Comparison of ENCODE assay signal across 16 cellular contexts in genomic region chr1:149942885-149943284, GRCh38. TPM values are rescaled to one million over a fixed set of nuclear protein-coding genes. Genes with fewer than 3 reads are reported as not detected.
A peak's percentile ranks its signal among the peaks of the same experiment; 100 is the strongest.
DNase-seq lines count a peak whose midpoint lies in the region; FAIRE-seq and TF ChIP-seq lines count a peak whose summit lies in the region.
"Had no signal": no experiment of that assay in that cellular context is flagged by ENCODE, and none has a peak within 500 bp of the region (broad histone marks: within the 10 kb centered on the region; RNA-seq: fewer than 3 reads in every experiment).

No MANE protein-coding gene starts in this region.

- H3K9me3 ChIP-seq in CD4-positive, alpha-beta memory T cell (ENCODE audit: control insufficient read depth in 1 of 2, low read length in 2 of 2), result no peaks in the 10 kb centered on the region
- H3K9me3 ChIP-seq in KOPT-K1 (ENCODE audit: insufficient read depth, low read length, poor library complexity, severe bottlenecking) (no peaks in the 10 kb centered on the region), breast epithelium (no peaks in the 10 kb centered on the region), mucosa of rectum (ENCODE audit: control insufficient read depth in 2 of 2, low read length in 2 of 2) (no peaks in the 10 kb centered on the region)

- no peak overlapping the region for H3K27ac ChIP-seq in CD4-positive, alpha-beta memory T cell (ENCODE audit: low read depth, low read length)
- H3K27ac ChIP-seq in KOPT-K1 (ENCODE audit: low read depth, low read length, poor library complexity, severe bottlenecking) (peak overlapping the region; percentile 58), breast epithelium (peak overlapping the region; percentile 7 to 13), mucosa of rectum (ENCODE audit: low read depth in 2 of 2, low read length in 2 of 2) (peak overlapping the region; percentile 53 to 60)

- no TSS peak for BruUV-seq in Calu3 (replicated peaks; lab: Mats Ljungman, UMichigan)

- no peaks in the 10 kb centered on the region for H3K9me3 Mint-ChIP-seq in CD4-positive, alpha-beta memory T cell
- H3K9me3 Mint-ChIP-seq in Calu3 (ENCODE audit: low read depth, unreplicated experiment), result no peaks in the 10 kb centered on the region
- H3K9me3 Mint-ChIP-seq: T-helper 1 cell treated with Interleukin-12 subunit alpha and Interleukin-12 subunit beta and Interleukin-4 antibody, amounts not matched to agents 30 μg/mL and 1 μg/mL, for 36 hours had no signal

- H3K4me3 Mint-ChIP-seq in CD4-positive, alpha-beta memory T cell, result no peak overlapping the region
- H3K4me3 Mint-ChIP-seq in Calu3 (ENCODE audit: low read depth, unreplicated experiment), result no peak overlapping the region
- H3K4me3 Mint-ChIP-seq: activated CD4-positive, alpha-beta T cell treated with anti-CD3 and anti-CD28 coated beads for 36 hours; T-helper 1 cell treated with Interleukin-12 subunit alpha and Interleukin-12 subunit beta and Interleukin-4 antibody, amounts not matched to agents 30 μg/mL and 1 μg/mL, for 36 hours had no signal

- peaks cover 24 to 27% of the 10 kb centered on the region in 2 donors for H3K36me3 Mint-ChIP-seq in CD4-positive, alpha-beta memory T cell
- H3K36me3 Mint-ChIP-seq in Calu3 (ENCODE audit: insufficient read depth, unreplicated experiment), result peaks cover 41% of the 10 kb centered on the region

- no peaks in the 10 kb centered on the region for H3K36me3 ChIP-seq in CD4-positive, alpha-beta memory T cell (ENCODE audit: insufficient read depth, low read length)
- H3K36me3 ChIP-seq in KOPT-K1 (ENCODE audit: insufficient read depth, low read length) (peaks cover 8% of the 10 kb centered on the region; the same call in 1 of the 2 replicates), breast epithelium (no peaks in the 10 kb centered on the region), mucosa of rectum (ENCODE audit: control insufficient read depth in 2 of 2, insufficient read depth in 2 of 2, low read length in 2 of 2) (peaks cover 23 to 26% of the 10 kb centered on the region in 2 donors)

- H3K27me3 Mint-ChIP-seq in CD4-positive, alpha-beta memory T cell, result no peaks in the 10 kb centered on the region
- no peaks in the 10 kb centered on the region for H3K27me3 Mint-ChIP-seq in Calu3 (ENCODE audit: unreplicated experiment)
- H3K27me3 Mint-ChIP-seq: activated CD4-positive, alpha-beta T cell treated with anti-CD3 and anti-CD28 coated beads for 36 hours had no signal

- intact Hi-C loops in CD4-positive, alpha-beta memory T cell (cut with micrococcal nuclease), result no loop called here
- intact Hi-C loops in breast epithelium (cut with DNase I; ENCODE audit: low total_unique reads) (no loop called here), Calu3 (cut with micrococcal nuclease; ENCODE audit: unreplicated experiment) (no loop called here)

- DNase-seq in CD4-positive, alpha-beta memory T cell, result no peak
- no peak for DNase-seq in breast epithelium (ENCODE audit: low spot score in 2 of 2)
- DNase-seq in dedifferentiated amniotic fluid mesenchymal stem cell (ENCODE audit: extremely low spot score), result no peak
- DNase-seq in frontal cortex (ENCODE audit: low spot score in 2 of 2), result no peak
- no peak for DNase-seq in NCI-H1092 treated with DMSO at 0.1 percent for 48 hours (lab: John Stamatoyannopoulos, UW)
- no peak for DNase-seq in Calu3
- DNase-seq: activated CD4-positive, alpha-beta T cell treated with anti-CD3 and anti-CD28 coated beads for 36 hours; activated T-cell treated with anti-CD3 and anti-CD28 coated beads, Interleukin-2, amount 50 U/mL, for 1 hour; KBM-7; NCI-H1105 treated with DMSO at 0.1 percent for 48 hours; NCI-H2171; stimulated activated naive CD4-positive, alpha-beta T cell had no signal

- POLR2A ChIA-PET in CD4-positive, alpha-beta memory T cell (lab: Charles Lee; ENCODE audit: partially characterized antibody), result interaction anchor here (1.2 kb wide), 1 partner anchor 19 kb away, joined by 3 read pairs; no protein-coding TSS in a partner anchor

- CTCF ChIA-PET in CD4-positive, alpha-beta memory T cell (lab: Charles Lee; ENCODE audit: partially characterized antibody), result interaction anchor here (1.0 kb wide), 1 partner anchor 130 kb away, joined by 3 read pairs; no protein-coding TSS in a partner anchor
- CTCF ChIA-PET in Calu3 (lab: Charles Lee), result no interaction called here

- H3K4me3 ChIP-seq in CD4-positive, alpha-beta memory T cell (ENCODE audit: low read length in 2 of 2), result no peak overlapping the region
- H3K4me3 ChIP-seq in breast epithelium, result no peak overlapping the region
- no peak overlapping the region for H3K4me3 ChIP-seq in mucosa of rectum (ENCODE audit: low read length in 2 of 2)
- H3K4me3 ChIP-seq: coronary artery had no signal

- FAIRE-seq in frontal cortex (lab: Jason Lieb, UNC), result no peak

- no peak overlapping the region for H3K9ac ChIP-seq in mucosa of rectum (ENCODE audit: low read depth in 1 of 2, low read length in 2 of 2)

- H3K27me3 ChIP-seq in CD4-positive, alpha-beta memory T cell (ENCODE audit: insufficient read depth, low read length), result no peaks in the 10 kb centered on the region
- H3K27me3 ChIP-seq in breast epithelium (no peaks in the 10 kb centered on the region), mucosa of rectum (ENCODE audit: control insufficient read depth in 2 of 2, insufficient read depth in 2 of 2, low read length in 2 of 2) (no peaks in the 10 kb centered on the region)

- no peak for TF ChIP-seq POLR2A in breast epithelium (IDR thresholded peaks at IDR 0.05)

- H3K4me1 ChIP-seq in CD4-positive, alpha-beta memory T cell (ENCODE audit: insufficient read depth, low read length), result peaks cover 10% of the 10 kb centered on the region
- H3K4me1 ChIP-seq in breast epithelium (no peaks in the 10 kb centered on the region), mucosa of rectum (ENCODE audit: control insufficient read depth in 2 of 2, insufficient read depth in 2 of 2, low read length in 2 of 2) (peaks cover 14 to 47% of the 10 kb centered on the region in 2 donors)

- H3K27ac Mint-ChIP-seq in CD4-positive, alpha-beta memory T cell, result peak overlapping the region in 6 of 7 donors; percentile 3 to 58 (median 42)
- H3K27ac Mint-ChIP-seq in Calu3 (ENCODE audit: unreplicated experiment), result no peak overlapping the region

- H3K4me1 Mint-ChIP-seq in CD4-positive, alpha-beta memory T cell, result peaks cover 8 to 23% (median 10%) of the 10 kb centered on the region in 4 donors
- H3K4me1 Mint-ChIP-seq in Calu3 (ENCODE audit: low read depth, unreplicated experiment), result peaks cover 27% of the 10 kb centered on the region

- TF ChIP-seq CTCF in breast epithelium (IDR thresholded peaks at IDR 0.05) (no peak), Calu3 (IDR thresholded peaks at IDR 0.05; ENCODE audit: unreplicated experiment) (no peak)

RNA-seq across cellular contexts. Expression of gene MTMR11, which starts 6.2 kb away (rescaled TPM):
- total RNA-seq in CD4-positive, alpha-beta memory T cell, result 1 to 10 TPM; 1.3 to 2.1 TPM
- polyA plus RNA-seq in CD4-positive, alpha-beta memory T cell, result under 1 TPM in 1 of 2 donors, not detected in 1; 0.28 TPM
- total RNA-seq in breast epithelium, result 10 to 100 TPM in 2 of 3 donors, 1 to 10 TPM in 1; 7.4 to 13.9 (median 13.8) TPM
- 2.0 TPM for total RNA-seq in frontal cortex
- 32.3 and 35.7 TPM in 2 replicates for total RNA-seq in Calu3 (2022)

RNA-seq across cellular contexts. Expression of gene SF3B4, which starts 15.3 kb away (rescaled TPM):
- 10 to 100 TPM; 47.7 to 48.8 TPM for total RNA-seq in CD4-positive, alpha-beta memory T cell
- polyA plus RNA-seq in CD4-positive, alpha-beta memory T cell, result 100 to 1,000 TPM in 1 of 2 donors, 10 to 100 TPM in 1; 82.2 to 112 TPM
- total RNA-seq in breast epithelium (1 to 10 TPM; 6.9 to 9.7 (median 7.4) TPM), frontal cortex (7.3 TPM), Calu3 (2022) (167 and 188 TPM in 2 replicates)

RNA-seq across cellular contexts. Expression of gene SV2A, which starts 25.2 kb away (rescaled TPM):
- 1 to 10 TPM; 4.3 to 5.0 TPM for total RNA-seq in CD4-positive, alpha-beta memory T cell
- 1 to 10 TPM; 2.8 to 2.9 TPM for polyA plus RNA-seq in CD4-positive, alpha-beta memory T cell
- 1 to 10 TPM in 2 of 3 donors, under 1 TPM in 1; 0.32 to 3.6 (median 2.2) TPM for total RNA-seq in breast epithelium
- total RNA-seq in frontal cortex, result 73.0 TPM
- 0.12 and 0.32 TPM in 2 replicates for total RNA-seq in Calu3 (2022)

RNA-seq across cellular contexts. Expression of gene BOLA1, which starts 43.5 kb away (rescaled TPM):
- 10 to 100 TPM; 25.2 TPM for total RNA-seq in CD4-positive, alpha-beta memory T cell
- 10 to 100 TPM; 25.2 to 31.4 TPM for polyA plus RNA-seq in CD4-positive, alpha-beta memory T cell
- total RNA-seq in breast epithelium (10 to 100 TPM; 29.5 to 34.0 (median 33.4) TPM), frontal cortex (10.2 TPM), Calu3 (2022) (13.5 and 15.5 TPM in 2 replicates)

Comparison
In these comparisons a context has a peak if more than half of its experiments do, and no peak if none do; other contexts are left out.
1. RNA of gene SV2A, which starts 25.2 kb away (total RNA-seq): 73.0 TPM in frontal cortex (single experiment); 4.3 to 5.0 TPM in CD4-positive, alpha-beta memory T cell, 0.32 to 3.6 TPM in breast epithelium and 0.12 to 0.32 TPM in Calu3; every median in the first group is over 10 times any median in the second.